ENCODE assay signal across 20 cellular contexts in the genomic region with DNA sequence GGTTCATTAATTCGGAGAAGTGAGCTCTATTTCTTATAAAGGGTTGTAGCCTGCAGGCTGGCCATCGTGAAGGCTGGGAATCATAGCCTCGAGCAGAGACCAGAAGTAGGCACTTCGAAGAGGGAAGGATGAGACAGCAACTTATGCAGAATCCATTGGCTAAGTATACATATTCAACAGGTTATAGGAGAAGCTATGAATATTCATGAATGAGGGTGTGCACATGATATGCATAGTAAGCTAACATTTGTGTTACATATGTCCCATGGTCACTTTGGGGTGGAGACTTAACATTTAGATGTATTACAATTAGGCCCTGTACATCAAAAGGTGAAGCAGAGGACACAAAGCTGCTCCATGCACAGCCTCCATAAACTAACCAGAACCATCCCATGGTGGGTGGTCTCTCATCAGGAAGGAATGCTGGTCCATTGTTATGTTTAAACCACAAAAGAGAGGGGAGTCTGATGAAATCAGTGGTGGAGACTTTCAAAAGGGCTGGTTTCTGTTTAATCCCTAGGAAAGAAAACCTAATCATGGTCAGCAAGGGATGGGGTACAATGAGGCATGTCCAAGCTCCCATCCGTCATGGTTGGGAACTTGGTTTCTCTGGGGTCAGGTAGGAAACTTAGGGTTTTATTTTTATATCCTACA.
"Had no signal": no experiment of that assay in that cellular context is flagged by ENCODE, and none has a peak within 500 bp of the region (broad histone marks: within the 10 kb centered on the region; RNA-seq: fewer than 3 reads in every experiment).

No MANE protein-coding gene starts in this region.

- H3K27me3 Mint-ChIP-seq: natural killer cell treated with Interleukin-12 subunit alpha and Interleukin-12 subunit beta and Interleukin-15 and Interleukin-18, amount 100 ng/mL, for 72 hours had no signal

- H3K9me3 Mint-ChIP-seq: memory B cell; natural killer cell treated with Interleukin-12 subunit alpha and Interleukin-12 subunit beta and Interleukin-15 and Interleukin-18, amount 100 ng/mL, for 72 hours; stimulated activated naive CD8-positive, alpha-beta T cell treated with anti-CD3 and anti-CD28 coated beads, Interleukin-15, amount 100 ng/mL, for 72 hours had no signal

- H3K27ac ChIP-seq: left ventricle myocardium inferior, testis, upper lobe of right lung, WERI-Rb-1 had no signal

- DNase-seq: activated CD4-positive, alpha-beta T cell treated with anti-CD3 and anti-CD28 coated beads for 48 hours; activated CD8-positive, alpha-beta memory T cell treated with anti-CD3 and anti-CD28 coated beads, Interleukin-2, amount 50 U/mL, for 48 hours; activated CD8-positive, alpha-beta T cell treated with anti-CD3 and anti-CD28 coated beads, Interleukin-2, amount 10 ng/mL, durations not matched to agents 7 days and 5 days; activated naive CD4-positive, alpha-beta T cell; aorta; central memory CD4-positive, alpha-beta T cell; cortex of kidney; effector memory CD4-positive, alpha-beta T cell; erythroblast; hypothalamus; islet precursor cell; left ventricle myocardium inferior; stimulated activated CD4-positive, alpha-beta T cell treated with anti-CD3 and anti-CD28 coated beads, Interleukin-4, amount 100 ng/mL, for 24 hours; stimulated activated naive CD8-positive, alpha-beta T cell treated with anti-CD3 and anti-CD28 coated beads, Interleukin-15, amount 100 ng/mL, for 72 hours; T-cell; testis; upper lobe of right lung; WERI-Rb-1 had no signal

- H3K4me1 ChIP-seq: left ventricle myocardium inferior, testis, upper lobe of right lung had no signal

- H3K4me3 Mint-ChIP-seq: activated CD8-positive, alpha-beta T cell treated with anti-CD3 and anti-CD28 coated beads, Interleukin-2, amount 10 ng/mL, durations not matched to agents 7 days and 5 days; memory B cell; natural killer cell treated with Interleukin-12 subunit alpha and Interleukin-12 subunit beta and Interleukin-15 and Interleukin-18, amount 100 ng/mL, for 72 hours; stimulated activated naive CD8-positive, alpha-beta T cell treated with anti-CD3 and anti-CD28 coated beads, Interleukin-15, amount 100 ng/mL, for 72 hours; T-cell had no signal

- H3K9me3 ChIP-seq: left ventricle myocardium inferior, testis, upper lobe of right lung had no signal

- H3K36me3 Mint-ChIP-seq: memory B cell; natural killer cell treated with Interleukin-12 subunit alpha and Interleukin-12 subunit beta and Interleukin-15 and Interleukin-18, amount 100 ng/mL, for 72 hours; T-cell had no signal

- H3K27me3 ChIP-seq: testis, upper lobe of right lung had no signal

- H3K36me3 ChIP-seq: left ventricle myocardium inferior, upper lobe of right lung, WERI-Rb-1 had no signal

- H3K4me1 Mint-ChIP-seq: memory B cell; stimulated activated naive CD8-positive, alpha-beta T cell treated with anti-CD3 and anti-CD28 coated beads, Interleukin-15, amount 100 ng/mL, for 72 hours; T-cell had no signal

- H3K4me3 ChIP-seq: left ventricle myocardium inferior, testis, upper lobe of right lung had no signal

- H3K27ac Mint-ChIP-seq: activated CD8-positive, alpha-beta T cell treated with anti-CD3 and anti-CD28 coated beads, Interleukin-2, amount 10 ng/mL, durations not matched to agents 7 days and 5 days; memory B cell; natural killer cell treated with Interleukin-12 subunit alpha and Interleukin-12 subunit beta and Interleukin-15 and Interleukin-18, amount 100 ng/mL, for 72 hours; stimulated activated naive CD8-positive, alpha-beta T cell treated with anti-CD3 and anti-CD28 coated beads, Interleukin-15, amount 100 ng/mL, for 72 hours; T-cell had no signal
